ENCODE assay signal across 22 cellular contexts in the genomic region with DNA sequence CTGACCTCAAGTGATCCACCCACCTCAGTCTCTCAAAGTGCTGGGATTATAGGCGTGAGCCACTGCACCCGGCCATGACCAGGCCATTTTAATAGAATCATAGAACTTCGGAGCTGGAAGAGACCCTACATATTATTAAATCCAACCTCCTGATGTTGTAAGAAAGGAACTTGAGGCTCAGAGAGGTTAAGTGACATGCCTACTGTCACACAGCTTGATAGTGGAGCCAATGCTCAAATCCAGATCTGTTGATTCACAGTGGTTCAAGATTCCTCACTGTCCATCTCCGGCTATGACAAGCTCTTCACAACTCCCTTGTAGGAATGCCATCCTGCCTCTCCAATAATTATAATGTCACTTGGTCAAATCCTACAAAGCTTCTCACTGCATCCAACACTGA.
"Had no signal": no experiment of that assay in that cellular context is flagged by ENCODE, and none has a peak within 500 bp of the region (broad histone marks: within the 10 kb centered on the region; RNA-seq: fewer than 3 reads in every experiment).

No MANE protein-coding gene starts in this region.

- H3K27me3 Mint-ChIP-seq: activated CD4-positive, alpha-beta T cell treated with anti-CD3 and anti-CD28 coated beads, Interleukin-2, amount 10 ng/mL, durations not matched to agents 24 days and 14 days; activated CD8-positive, alpha-beta memory T cell treated with anti-CD3 and anti-CD28 coated beads, Interleukin-2, amount 10 ng/mL, durations not matched to agents 7 days and 5 days; activated naive CD4-positive, alpha-beta T cell treated with anti-CD3 and anti-CD28 coated beads, Interleukin-2, amount 10 ng/mL, durations not matched to agents 7 days and 5 days; activated naive CD8-positive, alpha-beta T cell treated with anti-CD3 and anti-CD28 coated beads for 36 hours had no signal

- H3K9me3 Mint-ChIP-seq: activated naive CD4-positive, alpha-beta T cell treated with anti-CD3 and anti-CD28 coated beads, Interleukin-2, amount 10 ng/mL, durations not matched to agents 7 days and 5 days; activated T-cell treated with anti-CD3 and anti-CD28 coated beads, Interleukin-2, amount 50 U/mL, for 72 hours; activated T-helper 2 cell treated with anti-CD3 and anti-CD28 coated beads, Interferon-gamma antibody, Interleukin-2, Interleukin-4, amounts not matched to agents 10 μg/mL and 5 μg/mL and 100 μg/mL, durations not matched to agents 14 hours and 24 hours and 36 hours had no signal

- H3K36me3 Mint-ChIP-seq: WTC11 had no signal

- H3K27ac Mint-ChIP-seq: activated CD4-positive, alpha-beta T cell treated with anti-CD3 and anti-CD28 coated beads, Interleukin-2, amount 10 ng/mL, durations not matched to agents 24 days and 14 days; activated CD8-positive, alpha-beta memory T cell treated with anti-CD3 and anti-CD28 coated beads, Interleukin-2, amount 10 ng/mL, durations not matched to agents 7 days and 5 days; activated naive CD4-positive, alpha-beta T cell treated with anti-CD3 and anti-CD28 coated beads, Interleukin-2, amount 10 ng/mL, durations not matched to agents 7 days and 5 days; activated naive CD8-positive, alpha-beta T cell treated with anti-CD3 and anti-CD28 coated beads for 36 hours; activated T-cell treated with anti-CD3 and anti-CD28 coated beads, Interleukin-2, amount 50 U/mL, for 72 hours; activated T-helper 2 cell treated with anti-CD3 and anti-CD28 coated beads, Interferon-gamma antibody, Interleukin-2, Interleukin-4, amounts not matched to agents 10 μg/mL and 5 μg/mL and 100 μg/mL, durations not matched to agents 14 hours and 24 hours and 36 hours; WTC11 had no signal

- DNase-seq: activated CD4-positive, alpha-beta T cell treated with anti-CD3 and anti-CD28 coated beads, Interleukin-2, amount 10 ng/mL, durations not matched to agents 24 days and 14 days; activated CD4-positive, alpha-beta T cell treated with anti-CD3 and anti-CD28 coated beads, Interleukin-2, amount 50 U/mL, for 48 hours; activated CD4-positive, CD25-positive, alpha-beta regulatory T cell treated with anti-CD3 and anti-CD28 coated beads, Interleukin-2, amount 50 U/mL, for 72 hours; activated CD8-positive, alpha-beta memory T cell treated with anti-CD3 and anti-CD28 coated beads, Interleukin-2, amount 10 ng/mL, durations not matched to agents 7 days and 5 days; activated gamma-delta T cell treated with Interleukin-2 at 50 U/mL for 16 hours; activated naive CD4-positive, alpha-beta T cell treated with anti-CD3 and anti-CD28 coated beads, Interleukin-2, amount 10 ng/mL, durations not matched to agents 7 days and 5 days; activated naive CD8-positive, alpha-beta T cell treated with anti-CD3 and anti-CD28 coated beads for 36 hours; activated T-cell treated with anti-CD3 and anti-CD28 coated beads, Interleukin-2, amount 50 U/mL, for 72 hours; central memory CD4-positive, alpha-beta T cell; Karpas-422; MM.1S; NCI-H1105; NCI-H1436; NCI-H187; NCI-H2081; NCI-H69; PC-3; SIG-M5; T-helper 17 cell; T-helper 9 cell had no signal

- H3K4me3 Mint-ChIP-seq: activated CD4-positive, alpha-beta T cell treated with anti-CD3 and anti-CD28 coated beads, Interleukin-2, amount 10 ng/mL, durations not matched to agents 24 days and 14 days; activated CD8-positive, alpha-beta memory T cell treated with anti-CD3 and anti-CD28 coated beads, Interleukin-2, amount 10 ng/mL, durations not matched to agents 7 days and 5 days; activated naive CD4-positive, alpha-beta T cell treated with anti-CD3 and anti-CD28 coated beads, Interleukin-2, amount 10 ng/mL, durations not matched to agents 7 days and 5 days; activated naive CD8-positive, alpha-beta T cell treated with anti-CD3 and anti-CD28 coated beads for 36 hours; activated T-cell treated with anti-CD3 and anti-CD28 coated beads, Interleukin-2, amount 50 U/mL, for 72 hours; T-helper 17 cell; WTC11 had no signal

- ATAC-seq: activated CD8-positive, alpha-beta memory T cell treated with anti-CD3 and anti-CD28 coated beads, Interleukin-2, amount 10 ng/mL, durations not matched to agents 7 days and 5 days; activated T-cell treated with anti-CD3 and anti-CD28 coated beads, Interleukin-2, amount 50 U/mL, for 72 hours; PC-3; T-helper 17 cell; WTC11 had no signal
